8 cellular contexts compared by ENCODE assay signal in genomic region chr10:73940634-73941221, GRCh38. TPM values are rescaled to one million over a fixed set of nuclear protein-coding genes. Genes with fewer than 3 reads are reported as not detected.
DNase-seq lines count a peak whose midpoint lies in the region; ATAC-seq and TF ChIP-seq lines count a peak whose summit lies in the region.

No MANE protein-coding gene starts in this region.

- H3K27me3 Mint-ChIP-seq in effector memory CD8-positive, alpha-beta T cell, result no peaks in the 10 kb centered on the region
- no peaks in the 10 kb centered on the region for H3K27me3 Mint-ChIP-seq in mesothelial cell of epicardium (ENCODE audit: low read depth)

- DNase-seq in GDM1 (lab: John Stamatoyannopoulos, UW) (peak; percentile 60), NCI-H774 (lab: John Stamatoyannopoulos, UW) (peak; percentile 2), mesothelial cell of epicardium (ENCODE audit: low spot score in 2 of 2, unreplicated experiment in 2 of 2) (peak; percentile 68 to 89), NCI-H748 (lab: John Stamatoyannopoulos, UW; ENCODE audit: unreplicated experiment) (no peak)
- peak; percentile 61 to 73 for DNase-seq in activated CD8-positive, alpha-beta memory T cell treated with anti-CD3 and anti-CD28 coated beads for 4 hours (ENCODE audit: low read depth in 2 of 2)
- DNase-seq in effector memory CD8-positive, alpha-beta T cell, result peak; percentile 86 to 89 (median 86)
- peak; percentile 61 for DNase-seq in stimulated activated CD8-positive, alpha-beta memory T cell treated with anti-CD3 and anti-CD28 coated beads, Interleukin-15, amount 100 ng/mL, for 24 hours (ENCODE audit: low read depth)

- no peaks in the 10 kb centered on the region for H3K36me3 Mint-ChIP-seq in effector memory CD8-positive, alpha-beta T cell (ENCODE audit: insufficient read depth)
- H3K36me3 Mint-ChIP-seq in mesothelial cell of epicardium, result no peaks in the 10 kb centered on the region

- H3K9me3 Mint-ChIP-seq in effector memory CD8-positive, alpha-beta T cell, result no peaks in the 10 kb centered on the region
- no peaks in the 10 kb centered on the region for H3K9me3 Mint-ChIP-seq in mesothelial cell of epicardium

- peak; percentile 71 for TF ChIP-seq CTCF in mesothelial cell of epicardium (IDR thresholded peaks at IDR 0.05; ENCODE audit: unreplicated experiment)

- H3K4me3 Mint-ChIP-seq in effector memory CD8-positive, alpha-beta T cell, result peak overlapping the region; percentile 73 to 76
- H3K4me3 Mint-ChIP-seq in mesothelial cell of epicardium, result peak overlapping the region; percentile 49

- ATAC-seq in HG02571 (IDR thresholded peaks at IDR 0.05; ENCODE audit: unreplicated experiment), result peak; percentile 83
- peak; percentile 100 for ATAC-seq in effector memory CD8-positive, alpha-beta T cell (replicated peaks)

- H3K27ac Mint-ChIP-seq in effector memory CD8-positive, alpha-beta T cell, result peak overlapping the region in 1 of 2 donors; percentile 89
- no peak overlapping the region for H3K27ac Mint-ChIP-seq in mesothelial cell of epicardium

- H3K4me1 Mint-ChIP-seq in effector memory CD8-positive, alpha-beta T cell (ENCODE audit: low read depth in 2 of 2), result peaks cover 7 to 9% of the 10 kb centered on the region in 2 donors
- peaks cover 14% of the 10 kb centered on the region for H3K4me1 Mint-ChIP-seq in mesothelial cell of epicardium

RNA-seq across cellular contexts. Expression of gene PLAU, which starts 29.8 kb away (rescaled TPM):
- 3.4 to 5.1 TPM (median 4.7 TPM) in 3 replicates for total RNA-seq in mesothelial cell of epicardium

RNA-seq across cellular contexts. Expression of gene VCL, which starts 57.2 kb away (rescaled TPM):
- 129 to 132 TPM (median 131 TPM) in 3 replicates for total RNA-seq in mesothelial cell of epicardium
